In the genomic region with DNA sequence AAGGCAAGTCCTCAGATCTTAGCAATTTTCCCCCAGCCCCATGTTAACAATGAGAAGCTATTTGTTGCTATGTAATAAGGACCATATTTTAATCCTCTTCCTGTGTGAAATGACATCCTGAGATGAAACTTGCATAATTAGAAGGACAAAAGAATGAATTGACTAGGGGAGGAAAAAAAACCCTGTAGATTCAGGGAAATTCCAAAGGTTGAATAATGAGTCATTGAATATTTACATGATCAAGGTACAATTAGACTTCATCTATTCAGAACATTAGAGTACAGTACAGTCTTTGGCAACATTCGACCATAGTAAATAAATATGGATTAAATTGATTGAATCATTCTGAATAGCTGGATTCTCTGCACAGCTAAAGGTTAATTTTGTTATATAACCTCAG, we compare ENCODE assay signal across 18 cellular contexts. TPM values are rescaled to one million over a fixed set of nuclear protein-coding genes. Genes with fewer than 3 reads are reported as not detected.
DNase-seq lines count a peak whose midpoint lies in the region; FAIRE-seq lines count a peak whose summit lies in the region.
"Had no signal": no experiment of that assay in that cellular context is flagged by ENCODE, and none has a peak within 500 bp of the region (broad histone marks: within the 10 kb centered on the region; RNA-seq: fewer than 3 reads in every experiment).

No MANE protein-coding gene starts in this region.

- peaks cover 2 to 14% of the 10 kb centered on the region in 2 donors for H3K4me1 ChIP-seq in small intestine (ENCODE audit: control insufficient read depth in 2 of 2, insufficient read depth in 1 of 2, low read depth in 1 of 2, low read length in 1 of 2)
- H3K4me1 ChIP-seq: BE2C, heart right ventricle had no signal

- intact Hi-C loops in posterior vena cava (cut with DNase I): no loop called here

- no peaks in the 10 kb centered on the region for H3K27me3 ChIP-seq in small intestine (ENCODE audit: control insufficient read depth in 2 of 2, insufficient read depth in 2 of 2, low read length in 2 of 2)
- H3K27me3 ChIP-seq: BE2C, upper lobe of left lung had no signal

- DNase-seq in HT-29 (ENCODE audit: low spot score) (peak; percentile 52), SK-N-MC (ENCODE audit: low read depth, low spot score) (no peak), foreskin melanocyte (peak; percentile 17), small intestine (peak; percentile 92), posterior vena cava (ENCODE audit: low spot score) (no peak), NCI-H2029 treated with DMSO at 0.1 percent for 48 hours (lab: John Stamatoyannopoulos, UW) (no peak), NOMO-1 (lab: John Stamatoyannopoulos, UW; ENCODE audit: unreplicated experiment in 2 of 2) (no peak), NCI-H2081 (lab: John Stamatoyannopoulos, UW) (no peak)
- DNase-seq: activated CD4-positive, alpha-beta T cell treated with anti-CD3 and anti-CD28 coated beads for 1 hour; BE2C; heart right ventricle; kidney; MV-4-11; nucleus accumbens; upper lobe of left lung had no signal

- H3K36me3 ChIP-seq in SK-N-MC (ENCODE audit: insufficient read depth, low read length) (no peaks in the 10 kb centered on the region), small intestine (ENCODE audit: control insufficient read depth in 2 of 2, insufficient read depth in 2 of 2, low read length in 2 of 2) (no peaks in the 10 kb centered on the region)
- H3K36me3 ChIP-seq: BE2C, heart right ventricle, upper lobe of left lung had no signal

- WGBS in small intestine, 3 donors: 14 to 55% (median 25%) methylated on average over 1 of the region's 1 CpG

- no peak overlapping the region for H3K4me3 ChIP-seq in SK-N-MC
- no peak overlapping the region for H3K4me3 ChIP-seq in small intestine (ENCODE audit: low read depth in 1 of 2, low read length in 2 of 2)
- H3K4me3 ChIP-seq: heart right ventricle, skin epidermis, upper lobe of left lung had no signal

- no peaks in the 10 kb centered on the region for H3K9me3 ChIP-seq in SK-N-MC (ENCODE audit: low read depth, low read length)
- H3K9me3 ChIP-seq in small intestine (ENCODE audit: control insufficient read depth, low read depth): no peaks in the 10 kb centered on the region
- H3K9me3 ChIP-seq: BE2C, heart right ventricle, upper lobe of left lung had no signal

- peak overlapping the region; percentile 37; the same call in 1 of the 2 replicates for H3K27ac ChIP-seq in SK-N-MC
- no peak overlapping the region for H3K27ac ChIP-seq in small intestine (ENCODE audit: low read depth in 1 of 2, low read length in 1 of 2)
- H3K27ac ChIP-seq: heart right ventricle, RWPE1, skin epidermis, upper lobe of left lung had no signal

- H3K9ac ChIP-seq in SK-N-MC (ENCODE audit: insufficient read length): no peak overlapping the region

- FAIRE-seq in small intestine (lab: Jason Lieb, UNC): peak; percentile 96
- FAIRE-seq: kidney had no signal

RNA-seq across cellular contexts. Expression of a gene that starts 9.4 kb away (rescaled TPM):
- total RNA-seq in HT-29 (2014; rRNA removed; shearing (Covaris generic)): 0.10 TPM in 1 of 2 replicates, not detected in the other
- polyA plus RNA-seq in small intestine: 1 to 10 TPM in 2 of 3 donors, under 1 TPM in 1; 0.16 to 4.7 (median 2.4) TPM
- not detected for total RNA-seq in posterior vena cava
- total RNA-seq: kidney had no signal
- polyA plus RNA-seq: IgD-negative memory B cell had no signal

Comparison
In these comparisons a context has a peak if more than half of its experiments do, and no peak if none do; other contexts are left out.
1. DNase-seq: peak in HT-29 (single experiment), foreskin melanocyte (single experiment) and small intestine (single experiment); none in SK-N-MC (single experiment), posterior vena cava (single experiment), NCI-H2029 treated with DMSO at 0.1 percent for 48 hours (single experiment), NOMO-1 (0 of 2) and NCI-H2081 (0 of 2).